1 cellular context compared by ENCODE assay signal in the genomic region with DNA sequence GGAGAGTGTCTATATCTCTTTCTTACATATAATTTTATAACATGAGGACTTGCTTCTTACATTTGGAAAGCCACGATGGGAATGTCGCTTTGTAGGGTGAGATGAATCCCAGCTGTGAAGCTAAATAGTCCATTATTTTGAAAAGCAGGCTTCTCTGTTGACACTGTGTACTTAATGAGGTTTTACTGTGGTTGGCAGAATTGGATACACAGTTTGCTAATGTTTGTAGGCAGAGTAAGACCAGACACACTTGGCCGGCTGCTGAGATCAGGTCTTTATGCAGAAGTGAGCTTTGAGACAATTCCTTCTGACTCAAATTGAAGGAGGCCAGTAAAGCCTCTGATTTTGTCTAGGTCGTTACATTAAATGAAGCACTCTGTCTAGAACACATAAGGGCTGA.
TF ChIP-seq lines count a peak whose summit lies in the region.

No MANE protein-coding gene starts in this region.

TF ChIP-seq in GM23338, 12 proteins besides CTCF, POLR2A, EP300 and RAD21 (continued from another document):
- no peak for TF ChIP-seq REST (IDR thresholded peaks at IDR 0.05; ENCODE audit: unreplicated experiment)
- no peak for TF ChIP-seq POLR2AphosphoS5 (IDR thresholded peaks at IDR 0.05; ENCODE audit: low read depth)
- TF ChIP-seq ZNF331 (CRISPR knock-in tag; IDR thresholded peaks at IDR 0.05; ENCODE audit: low read depth): no peak
